22 cellular contexts compared by ENCODE assay signal in genomic region chr11:46855167-46855566, GRCh38. TPM values are rescaled to one million over a fixed set of nuclear protein-coding genes. Genes with fewer than 3 reads are reported as not detected.
DNase-seq lines count a peak whose midpoint lies in the region; ATAC-seq, FAIRE-seq and TF ChIP-seq lines count a peak whose summit lies in the region.
"Had no signal": no experiment of that assay in that cellular context is flagged by ENCODE, and none has a peak within 500 bp of the region (broad histone marks: within the 10 kb centered on the region; RNA-seq: fewer than 3 reads in every experiment).

No MANE protein-coding gene starts in this region.

- no peak overlapping the region for H3K4me3 Mint-ChIP-seq in endodermal cell
- no peak overlapping the region for H3K4me3 Mint-ChIP-seq in CD4-positive, alpha-beta T cell
- H3K4me3 Mint-ChIP-seq: CD4-positive, CD25-positive, alpha-beta regulatory T cell; GM23338; HFFc6 had no signal

- H3K4me3 ChIP-seq in HepG2 (replicated peaks in 1 of 3; ENCODE audit: insufficient read depth in 1 of 3, low read depth in 2 of 3, low read length in 3 of 3) (no peak overlapping the region), right lobe of liver (no peak overlapping the region), brain microvascular endothelial cell (ENCODE audit: low read depth, low read length) (no peak overlapping the region), endodermal cell (ENCODE audit: low read length) (no peak overlapping the region)
- H3K4me3 ChIP-seq: A549, GM23338 had no signal

- H3K27ac Mint-ChIP-seq in endodermal cell: no peak overlapping the region
- H3K27ac Mint-ChIP-seq in CD4-positive, alpha-beta T cell: no peak overlapping the region
- H3K27ac Mint-ChIP-seq: CD4-positive, CD25-positive, alpha-beta regulatory T cell; GM23338; HFFc6 had no signal

- CTCF ChIA-PET in HepG2 (lab: Yijun Ruan, JAX; ENCODE audit: low intra/inter-chr PET ratio, low total read pairs): no interaction called here
- CTCF ChIA-PET in CD4-positive, alpha-beta T cell (lab: Charles Lee): interaction anchor here (1.1 kb wide), 1 partner anchor 30 kb away, joined by 3 read pairs; no protein-coding TSS in a partner anchor

- TF ChIP-seq EP300 in HepG2 (IDR thresholded peaks at IDR 0.05; ENCODE audit: low read depth in 2 of 2, low read length in 2 of 2): no peak
- TF ChIP-seq EP300 in HepG2 (CRISPR knock-in tag; IDR thresholded peaks at IDR 0.05; ENCODE audit: borderline replicate concordance): no peak

- H3K36me3 Mint-ChIP-seq in endodermal cell (ENCODE audit: low read depth): peaks cover 4% of the 10 kb centered on the region
- no peaks in the 10 kb centered on the region for H3K36me3 Mint-ChIP-seq in CD4-positive, alpha-beta T cell (ENCODE audit: low read depth)
- H3K36me3 Mint-ChIP-seq: CD4-positive, CD25-positive, alpha-beta regulatory T cell had no signal

- no peaks in the 10 kb centered on the region for H3K79me2 ChIP-seq in HepG2 (ENCODE audit: insufficient read depth, low read length)

- peaks cover 15% of the 10 kb centered on the region for H3K9me3 Mint-ChIP-seq in endodermal cell
- H3K9me3 Mint-ChIP-seq in CD4-positive, alpha-beta T cell: no peaks in the 10 kb centered on the region
- H3K9me3 Mint-ChIP-seq: HFFc6 had no signal

- H3K27ac ChIP-seq in HepG2 (ENCODE audit: extremely low read length, insufficient read depth, low read length) (peak overlapping the region; percentile 56), right lobe of liver (no peak overlapping the region), brain microvascular endothelial cell (peak overlapping the region; percentile 31), endodermal cell (ENCODE audit: low read depth, low read length) (no peak overlapping the region)
- H3K27ac ChIP-seq in CD4-positive, alpha-beta T cell (ENCODE audit: low read depth, low read length): no peak overlapping the region
- H3K27ac ChIP-seq: 22Rv1, A549 had no signal

- POLR2A ChIA-PET in HepG2 (lab: Yijun Ruan, JAX): no interaction called here
- POLR2A ChIA-PET in CD4-positive, alpha-beta T cell (lab: Charles Lee): no interaction called here

- no peak overlapping the region for H2AFZ ChIP-seq in HepG2 (ENCODE audit: low read length)
- H2AFZ ChIP-seq: GM23338 had no signal

- DNase-seq in HepG2 (ENCODE audit: low spot score) (peak; percentile 32), right lobe of liver (no peak), brain microvascular endothelial cell (peak; percentile 66), hepatic stellate cell (ENCODE audit: low spot score) (peak; percentile 28), NCI-H2029 treated with DMSO at 0.1 percent for 48 hours (lab: John Stamatoyannopoulos, UW) (no peak), endodermal cell (no peak)
- no peak for DNase-seq in CD4-positive, alpha-beta T cell
- DNase-seq: AML-193; C1 segment of cervical spinal cord; Caco-2; CD4-positive, CD25-positive, alpha-beta regulatory T cell; HCEC 1CT; HFFc6 had no signal

- H4K20me1 ChIP-seq in HepG2 (ENCODE audit: insufficient read depth, low read length): no peaks in the 10 kb centered on the region

- BruUV-seq in HepG2 (replicated peaks; lab: Mats Ljungman, UMichigan): no TSS peak

- TF ChIP-seq RAD21 in HepG2 (CRISPR knock-in tag; IDR thresholded peaks at IDR 0.05): no peak

- peaks cover 5% of the 10 kb centered on the region for H3K27me3 Mint-ChIP-seq in endodermal cell (ENCODE audit: insufficient read depth)
- H3K27me3 Mint-ChIP-seq in CD4-positive, alpha-beta T cell: no peaks in the 10 kb centered on the region

- H3K4me1 ChIP-seq in HepG2 (ENCODE audit: insufficient read depth, low read length) (peaks cover 29% of the 10 kb centered on the region), right lobe of liver (no peaks in the 10 kb centered on the region), endodermal cell (ENCODE audit: control insufficient read depth, insufficient read depth, low read length) (no peaks in the 10 kb centered on the region)
- H3K4me1 ChIP-seq: A549, Caco-2 had no signal

- 0 out of 2 replicates have a peak overlapping the region, but pooled peaks have one; percentile 9 for H3K9ac ChIP-seq in HepG2 (ENCODE audit: insufficient read depth, low read depth, low read length)
- H3K9ac ChIP-seq in endodermal cell (ENCODE audit: extremely low read depth, low read length, poor library complexity, severe bottlenecking): no peak overlapping the region

- FAIRE-seq in HepG2 (lab: Jason Lieb, UNC): peak; percentile 54
- FAIRE-seq: A549, D721Med, G401.6, GM12891, H54, HTR-8/SVneo had no signal

- H3K27me3 ChIP-seq in HepG2 (ENCODE audit: control insufficient read depth in 1 of 2, insufficient read depth in 2 of 2, low read length in 2 of 2) (no peaks in the 10 kb centered on the region), right lobe of liver (no peaks in the 10 kb centered on the region), brain microvascular endothelial cell (replicated peaks) (no peaks in the 10 kb centered on the region), endodermal cell (ENCODE audit: control insufficient read depth, insufficient read depth, low read length, poor library complexity, severe bottlenecking) (peaks cover 15% of the 10 kb centered on the region)
- H3K27me3 ChIP-seq in CD4-positive, alpha-beta T cell (ENCODE audit: control insufficient read depth, insufficient read depth, low read length): no peaks in the 10 kb centered on the region

- H3K36me3 ChIP-seq in HepG2 (replicated peaks in 1 of 2; ENCODE audit: control insufficient read depth in 1 of 2, insufficient read depth in 2 of 2, low read length in 2 of 2): peaks cover 4 to 17% of the 10 kb centered on the region in 2 experiments; a peak in 3 of 5 replicates
- no peaks in the 10 kb centered on the region for H3K36me3 ChIP-seq in right lobe of liver
- no peaks in the 10 kb centered on the region for H3K36me3 ChIP-seq in brain microvascular endothelial cell (replicated peaks)
- peaks cover 6% of the 10 kb centered on the region for H3K36me3 ChIP-seq in endodermal cell (ENCODE audit: control insufficient read depth, insufficient read depth, low read length)

- H3K9me3 ChIP-seq in HepG2 (ENCODE audit: low read length) (peaks cover 9% of the 10 kb centered on the region), right lobe of liver (no peaks in the 10 kb centered on the region), endodermal cell (ENCODE audit: control insufficient read depth, low read length) (peaks cover 23% of the 10 kb centered on the region)
- no peaks in the 10 kb centered on the region for H3K9me3 ChIP-seq in CD4-positive, alpha-beta T cell (ENCODE audit: control insufficient read depth, low read length)
- H3K9me3 ChIP-seq: A549, Caco-2 had no signal

- intact Hi-C loops in HepG2 (cut with micrococcal nuclease; ENCODE audit: unreplicated experiment): no loop called here
- intact Hi-C loops in right lobe of liver (cut with DNase I): no loop called here
- intact Hi-C loops in CD4-positive, alpha-beta T cell (cut with DNase I, micrococcal nuclease): no loop called here

- H3K4me1 Mint-ChIP-seq in endodermal cell: no peaks in the 10 kb centered on the region
- H3K4me1 Mint-ChIP-seq in CD4-positive, alpha-beta T cell (ENCODE audit: low read depth): no peaks in the 10 kb centered on the region
- H3K4me1 Mint-ChIP-seq: CD4-positive, CD25-positive, alpha-beta regulatory T cell; GM23338 had no signal

- peak; percentile 51 for ATAC-seq in HepG2
- no peak for ATAC-seq in right lobe of liver
- ATAC-seq in HG03196 (IDR thresholded peaks at IDR 0.05; ENCODE audit: unreplicated experiment): no peak
- ATAC-seq in CD4-positive, alpha-beta T cell (ENCODE audit: poor library complexity): no peak
- ATAC-seq: A549, GM23338 had no signal

- 44% methylated on average over 3 of the region's 3 CpGs for WGBS in HepG2 (ENCODE audit: low lambda C conversion rate)
- WGBS in right lobe of liver (ENCODE audit: insufficient coverage, low coverage, low lambda C conversion rate, missing lambda C conversion rate): 76% methylated on average over 2 of the region's 3 CpGs
- 93 to 95% methylated on average over 3 of the region's 3 CpGs for WGBS in endodermal cell (ENCODE audit: insufficient coverage in 1 of 2, insufficient read length in 1 of 2), 2 experiments

- TF ChIP-seq CTCF in HepG2 (CRISPR knock-in tag; IDR thresholded peaks at IDR 0.05): no peak
- no peak for TF ChIP-seq CTCF in right lobe of liver (IDR thresholded peaks at IDR 0.05)
- TF ChIP-seq CTCF in brain microvascular endothelial cell (IDR thresholded peaks at IDR 0.05; ENCODE audit: low read depth, low read length, missing control alignments): no peak
- TF ChIP-seq CTCF in endodermal cell (conservative IDR thresholded peaks at IDR 0.05): no peak
- no peak for TF ChIP-seq CTCF in CD4-positive, alpha-beta T cell (IDR thresholded peaks at IDR 0.05)

- TF ChIP-seq POLR2A in HepG2 (IDR thresholded peaks at IDR 0.05; ENCODE audit: insufficient read depth in 1 of 2, low read depth in 2 of 2, low read length in 2 of 2): no peak
- TF ChIP-seq POLR2A in right lobe of liver (IDR thresholded peaks at IDR 0.05): no peak

- in situ Hi-C loops in HepG2 (cut with HindIII; ENCODE audit: extremely low pct_ligation_motif_present, low pct_unique_long_range_greater_than_20kb) (no loop called here), brain microvascular endothelial cell (cut with HindIII; ENCODE audit: low pct_ligation_motif_present, low sequenced_read_pairs) (no loop called here)

- H3K4me2 ChIP-seq in HepG2 (ENCODE audit: low read depth, low read length): no peak overlapping the region
- H3K4me2 ChIP-seq: A549, GM23338 had no signal

RNA-seq across cellular contexts. Expression of gene CKAP5, which starts 9.1 kb away (rescaled TPM):
- 103 and 220 TPM in 2 replicates for total RNA-seq in HepG2 (2016; rRNA removed; fragmentation: Illumina TruSeq; extraction: Trizol)
- total RNA-seq in HepG2 (2016; cell fraction: cytosol; rRNA removed; fragmentation: Illumina TruSeq; extraction: Trizol; ENCODE audit: low read depth): 17.7 and 27.7 TPM in 2 replicates
- 96.4 and 197 TPM in 2 replicates for total RNA-seq in HepG2 (2016; cell fraction: insoluble cytoplasmic fraction; rRNA removed; fragmentation: Illumina TruSeq; extraction: Trizol)
- 23.9 and 25.7 TPM in 2 replicates for total RNA-seq in HepG2 (2016; cell fraction: membrane; rRNA removed; fragmentation: Illumina TruSeq; extraction: Trizol)
- total RNA-seq in HepG2 (2016; cell fraction: nucleus; rRNA removed; fragmentation: Illumina TruSeq; extraction: Trizol): 105 and 113 TPM in 2 replicates
- polyA plus RNA-seq in HepG2 (2011; rRNA removed): 62.2 and 79.2 TPM in 2 replicates
- 29.6 and 40.2 TPM in 2 replicates for polyA plus RNA-seq in HepG2 (2011; cell fraction: cytosol; rRNA removed)
- 22.5 and 23.1 TPM in 2 replicates for polyA plus RNA-seq in HepG2 (2011; cell fraction: nucleus; rRNA removed)
- 48.6 and 67.9 TPM in 2 replicates for polyA plus RNA-seq in HepG2 (2012)
- 4.5 and 4.6 TPM in 2 replicates for polyA plus RNA-seq in HepG2 (2016; cell fraction: cytosol; fragmentation: Illumina TruSeq; extraction: Trizol; ENCODE audit: low read depth)
- polyA plus RNA-seq in HepG2 (2016; cell fraction: insoluble cytoplasmic fraction; fragmentation: Illumina TruSeq; extraction: Trizol; ENCODE audit: low read depth): 103 and 105 TPM in 2 replicates
- polyA plus RNA-seq in HepG2 (2016; cell fraction: membrane; fragmentation: Illumina TruSeq; extraction: Trizol; ENCODE audit: low read depth): 5.9 and 6.6 TPM in 2 replicates
- 57.7 and 71.8 TPM in 2 replicates for polyA plus RNA-seq in HepG2 (2016; cell fraction: nucleus; fragmentation: Illumina TruSeq; extraction: Trizol; ENCODE audit: insufficient read depth, low read depth)
- 75.1 and 214 TPM in 2 replicates for polyA minus RNA-seq in HepG2 (2011; rRNA and poly(A)+ RNA removed; ENCODE audit: low replicate concordance)
- 77.4 and 93.6 TPM in 2 replicates for polyA minus RNA-seq in HepG2 (2011; cell fraction: cytosol; rRNA and poly(A)+ RNA removed)
- 70.8 and 97.8 TPM in 2 replicates for polyA minus RNA-seq in HepG2 (2011; cell fraction: nucleus; rRNA and poly(A)+ RNA removed)
- total RNA-seq in right lobe of liver: 10 to 100 TPM; 12.9 to 30.2 (median 21.2) TPM
- total RNA-seq in endodermal cell: 100 to 1,000 TPM; 162 to 211 TPM
- 160 TPM for polyA plus RNA-seq in endodermal cell (2013, experiment 1 of 2)
- polyA plus RNA-seq in endodermal cell (2013, experiment 2 of 2): 156 TPM
- total RNA-seq in CD4-positive, alpha-beta T cell: 10 to 100 TPM; 23.2 to 26.9 TPM

Comparison
In these comparisons a context has a peak if more than half of its experiments do, and no peak if none do; other contexts are left out.
1. DNase-seq: peak in HepG2 (single experiment), brain microvascular endothelial cell (single experiment) and hepatic stellate cell (single experiment); none in right lobe of liver (0 of 3), NCI-H2029 treated with DMSO at 0.1 percent for 48 hours (single experiment), endodermal cell (single experiment) and CD4-positive, alpha-beta T cell (0 of 10).
2. H3K27ac ChIP-seq: peak in HepG2 (single experiment) and brain microvascular endothelial cell (single experiment); none in right lobe of liver (0 of 3), endodermal cell (single experiment) and CD4-positive, alpha-beta T cell (single experiment).